Comparison of ENCODE assay signal across 23 cellular contexts in the genomic region with DNA sequence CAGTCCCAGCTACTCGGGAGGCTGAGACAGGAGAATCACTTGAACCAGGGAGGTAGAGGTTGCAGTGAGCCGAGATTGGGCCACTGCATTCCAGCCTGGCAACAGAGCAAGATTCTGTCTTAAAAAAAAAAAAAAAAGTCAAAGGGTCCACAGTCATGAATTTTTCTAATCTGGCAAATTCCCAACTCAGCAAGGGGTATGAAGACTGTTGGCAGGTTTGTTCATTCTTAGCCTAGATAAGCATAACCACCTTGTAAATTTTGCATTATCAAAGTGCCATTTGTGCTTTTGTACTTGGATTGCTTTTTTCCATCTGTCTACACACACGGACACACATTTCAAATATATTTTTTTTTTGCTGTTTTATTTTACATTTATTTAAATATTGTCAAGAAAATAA.
"Had no signal": no experiment of that assay in that cellular context is flagged by ENCODE, and none has a peak within 500 bp of the region (broad histone marks: within the 10 kb centered on the region; RNA-seq: fewer than 3 reads in every experiment).

No MANE protein-coding gene starts in this region.

- H3K27me3 ChIP-seq: colonic mucosa, heart left ventricle, neutrophil, right atrium auricular region, sigmoid colon had no signal

- H3K27ac ChIP-seq: colonic mucosa, heart left ventricle, neutrophil, right atrium auricular region, sigmoid colon, skin epidermis had no signal

- H3K4me3 ChIP-seq: colonic mucosa, heart left ventricle, mucosa of descending colon, right atrium auricular region, sigmoid colon, skin epidermis had no signal

- H3K36me3 Mint-ChIP-seq: naive thymus-derived CD8-positive, alpha-beta T cell had no signal

- FAIRE-seq: endothelial cell of umbilical vein, urothelium cell line had no signal

- H3K9me3 Mint-ChIP-seq: endodermal cell had no signal

- DNase-seq: colonic mucosa; dermis blood vessel endothelial cell; effector CD4-positive, alpha-beta T cell; endodermal cell; erythroblast; foreskin melanocyte; heart left ventricle; hippocampal formation; islet precursor cell; mammary epithelial cell; mucosa of descending colon; naive thymus-derived CD8-positive, alpha-beta T cell; sigmoid colon; stimulated activated CD4-positive, alpha-beta T cell treated with anti-CD3 and anti-CD28 coated beads, Interleukin-2, amount 100 ng/mL, for 24 hours; stimulated activated CD4-positive, alpha-beta T cell treated with anti-CD3 and anti-CD28 coated beads, Interleukin-4, amount 100 ng/mL, for 4 hours; stimulated activated naive CD4-positive, alpha-beta T cell; trophoblast cell had no signal

- H3K4me1 Mint-ChIP-seq: naive thymus-derived CD8-positive, alpha-beta T cell had no signal

- H3K4me3 Mint-ChIP-seq: endodermal cell; naive thymus-derived CD8-positive, alpha-beta T cell had no signal

- H3K27me3 Mint-ChIP-seq: naive thymus-derived CD8-positive, alpha-beta T cell had no signal

- H3K27ac Mint-ChIP-seq: endodermal cell had no signal

- H3K4me1 ChIP-seq: colonic mucosa, heart left ventricle, right atrium auricular region, sigmoid colon had no signal

- ATAC-seq: heart left ventricle; left lobe of liver; mucosa of descending colon; naive thymus-derived CD8-positive, alpha-beta T cell had no signal

- H3K36me3 ChIP-seq: colonic mucosa, heart left ventricle, neutrophil, right atrium auricular region, sigmoid colon had no signal

- H3K9me3 ChIP-seq: colonic mucosa, mucosa of descending colon, neutrophil, right atrium auricular region, sigmoid colon had no signal
